In genomic region chrX:51459125-51459524, GRCh38 we compare ENCODE assay signal across 8 cellular contexts. TPM values are rescaled to one million over a fixed set of nuclear protein-coding genes. Genes with fewer than 3 reads are reported as not detected.
DNase-seq lines count a peak whose midpoint lies in the region; ATAC-seq and TF ChIP-seq lines count a peak whose summit lies in the region.

No MANE protein-coding gene starts in this region.

- POLR2A ChIA-PET in A673 (lab: Charles Lee; ENCODE audit: low non-redundant PET): no interaction called here
- POLR2A ChIA-PET in PC-3 (lab: Charles Lee; ENCODE audit: unreplicated experiment): no interaction called here
- POLR2A ChIA-PET in CD8-positive, alpha-beta T cell (lab: Charles Lee): interaction anchor here (1.5 kb wide), 1 partner anchor 36 kb away, joined by 3 read pairs; no protein-coding TSS in a partner anchor

- no peaks in the 10 kb centered on the region for H3K36me3 Mint-ChIP-seq in CD8-positive, alpha-beta T cell

- no peaks in the 10 kb centered on the region for H3K79me2 ChIP-seq in PC-3 (ENCODE audit: low read length)

- no peak overlapping the region for H3K4me3 Mint-ChIP-seq in CD8-positive, alpha-beta T cell

- no peaks in the 10 kb centered on the region for H4K20me1 ChIP-seq in PC-3 (ENCODE audit: low read length)

- DNase-seq in A673 (ENCODE audit: low spot score): peak; percentile 62
- DNase-seq in G401 (ENCODE audit: low spot score): peak; percentile 3
- peak; percentile 57 for DNase-seq in PC-3
- peak; percentile 18 for DNase-seq in fibroblast of peridontal ligament (ENCODE audit: extremely low read depth)
- DNase-seq in HK-2 (ENCODE audit: unreplicated experiment): no peak
- DNase-seq in cortex of kidney (lab: John Stamatoyannopoulos, UW): no peak
- no peak for DNase-seq in CD8-positive, alpha-beta T cell

- BruUV-seq in A673 (replicated peaks; lab: Mats Ljungman, UMichigan): no TSS peak
- no TSS peak for BruUV-seq in PC-3 (replicated peaks; lab: Mats Ljungman, UMichigan)

- no peaks in the 10 kb centered on the region for H3F3A ChIP-seq in PC-3 (ENCODE audit: low read length, unreplicated experiment)

- H3K27ac ChIP-seq in A673 (ENCODE audit: low read depth, low read length, poor library complexity, severe bottlenecking) (no peak overlapping the region), PC-3 (ENCODE audit: low read length) (no peak overlapping the region)
- H3K27ac ChIP-seq in CD8-positive, alpha-beta T cell (ENCODE audit: low read depth, low read length): no peak overlapping the region

- H3K9ac ChIP-seq in PC-3 (ENCODE audit: low read length): no peak overlapping the region

- H3K9me3 ChIP-seq in A673 (ENCODE audit: low read depth, low read length, poor library complexity, severe bottlenecking): no peaks in the 10 kb centered on the region
- no peaks in the 10 kb centered on the region for H3K9me3 ChIP-seq in PC-3 (ENCODE audit: low read length)
- H3K9me3 ChIP-seq in CD8-positive, alpha-beta T cell (ENCODE audit: low read length): no peaks in the 10 kb centered on the region

- H3K4me1 Mint-ChIP-seq in CD8-positive, alpha-beta T cell (ENCODE audit: low read depth): no peaks in the 10 kb centered on the region

- no peaks in the 10 kb centered on the region for H3K27me3 Mint-ChIP-seq in CD8-positive, alpha-beta T cell (ENCODE audit: low read depth)

- H3K36me3 ChIP-seq in A673 (ENCODE audit: insufficient read depth, low read length, poor library complexity, severe bottlenecking): no peaks in the 10 kb centered on the region
- no peaks in the 10 kb centered on the region for H3K36me3 ChIP-seq in PC-3 (ENCODE audit: low read depth, low read length)
- H3K36me3 ChIP-seq in CD8-positive, alpha-beta T cell (ENCODE audit: insufficient read depth, low read length): no peaks in the 10 kb centered on the region

- no peak overlapping the region for H3K27ac Mint-ChIP-seq in CD8-positive, alpha-beta T cell

- in situ Hi-C loops in G401 (cut with HindIII; ENCODE audit: low sequenced_read_pairs): no loop called here

- no peaks in the 10 kb centered on the region for H3K9me2 ChIP-seq in PC-3 (replicated peaks; ENCODE audit: low read length)

- ATAC-seq in PC-3 (no peak), GM18873 (IDR thresholded peaks at IDR 0.05; ENCODE audit: low FRiP score, unreplicated experiment) (no peak)
- no peak for ATAC-seq in CD8-positive, alpha-beta T cell

- H2AFZ ChIP-seq in PC-3 (ENCODE audit: low read length): no peak overlapping the region

- H3K4me3 ChIP-seq in A673 (ENCODE audit: low read depth, low read length, poor library complexity, severe bottlenecking) (no peak overlapping the region), PC-3 (ENCODE audit: low read length) (no peak overlapping the region)
- no peak overlapping the region for H3K4me3 ChIP-seq in CD8-positive, alpha-beta T cell (ENCODE audit: low read depth, low read length)

- no peak overlapping the region for H3K4me2 ChIP-seq in PC-3 (ENCODE audit: low read length)

- no peaks in the 10 kb centered on the region for H3K9me3 Mint-ChIP-seq in CD8-positive, alpha-beta T cell

- H3K4me1 ChIP-seq in A673 (ENCODE audit: insufficient read depth, low read length, poor library complexity, severe bottlenecking) (no peaks in the 10 kb centered on the region), PC-3 (ENCODE audit: insufficient read depth, low read length) (no peaks in the 10 kb centered on the region)
- H3K4me1 ChIP-seq in CD8-positive, alpha-beta T cell (ENCODE audit: insufficient read depth, low read length): no peaks in the 10 kb centered on the region

- peak; percentile 65 for TF ChIP-seq CTCF in A673 (conservative IDR thresholded peaks at IDR 0.05; ENCODE audit: low read depth, low read length)
- peak; percentile 69 for TF ChIP-seq CTCF in PC-3 (conservative IDR thresholded peaks at IDR 0.05; ENCODE audit: low read depth, low read length)
- TF ChIP-seq CTCF in CD8-positive, alpha-beta T cell (IDR thresholded peaks at IDR 0.05): no peak

- CTCF ChIA-PET in A673 (lab: Charles Lee) (interaction anchor here (1.2 to 3.1 kb wide), 2 partner anchors 39 to 123 kb away, joined by 3 to 23 read pairs; no protein-coding TSS in a partner anchor), PC-3 (lab: Charles Lee) (interaction anchor here (0.6 kb wide), 1 partner anchor 402 kb away, joined by 3 read pairs; no protein-coding TSS in a partner anchor)
- CTCF ChIA-PET in CD8-positive, alpha-beta T cell (lab: Charles Lee): interaction anchor here (1.4 to 4.5 kb wide), 4 partner anchors 28 to 315 kb away, joined by 3 to 51 read pairs (median 6); no protein-coding TSS in a partner anchor

- intact Hi-C loops in A673 (cut with micrococcal nuclease; ENCODE audit: unreplicated experiment) (loop anchor here (5.0 kb wide), 2 partner anchors 122 to 312 kb away; no protein-coding TSS in a partner anchor), PC-3 (cut with micrococcal nuclease) (no loop called here)
- intact Hi-C loops in CD8-positive, alpha-beta T cell (cut with DNase I, micrococcal nuclease): no loop called here

- H3K27me3 ChIP-seq in A673 (replicated peaks; ENCODE audit: insufficient read depth, low read depth, low read length, poor library complexity) (no peaks in the 10 kb centered on the region), PC-3 (ENCODE audit: low read length) (no peaks in the 10 kb centered on the region)
- H3K27me3 ChIP-seq in CD8-positive, alpha-beta T cell (ENCODE audit: insufficient read depth, low read length): no peaks in the 10 kb centered on the region

RNA-seq across cellular contexts. Expression of gene NUDT11, which starts 37.3 kb away (rescaled TPM):
- total RNA-seq in A673 (2021): 44.6 and 52.4 TPM in 2 replicates
- 3.0 and 3.1 TPM in 2 replicates for total RNA-seq in G401 (2014; rRNA removed; shearing (Covaris generic))
- 2.4 and 2.8 TPM in 2 replicates for total RNA-seq in PC-3 (2014; rRNA removed)
- 1 to 10 TPM; 1.6 to 2.1 TPM for total RNA-seq in CD8-positive, alpha-beta T cell

Comparison
In these comparisons a context has a peak if more than half of its experiments do, and no peak if none do; other contexts are left out.
1. DNase-seq: peak in A673 (single experiment), G401 (single experiment), PC-3 (single experiment) and fibroblast of peridontal ligament (single experiment); none in HK-2 (single experiment), cortex of kidney (single experiment) and CD8-positive, alpha-beta T cell (0 of 7).
2. RNA of gene NUDT11, which starts 37.3 kb away (total RNA-seq): 44.6 to 52.4 TPM in A673; 3.0 to 3.1 TPM in G401, 2.4 to 2.8 TPM in PC-3 and 1.6 to 2.1 TPM in CD8-positive, alpha-beta T cell; every median in the first group is over 10 times any median in the second.